ENCODE assay signal across 26 cellular contexts in the genomic region with DNA sequence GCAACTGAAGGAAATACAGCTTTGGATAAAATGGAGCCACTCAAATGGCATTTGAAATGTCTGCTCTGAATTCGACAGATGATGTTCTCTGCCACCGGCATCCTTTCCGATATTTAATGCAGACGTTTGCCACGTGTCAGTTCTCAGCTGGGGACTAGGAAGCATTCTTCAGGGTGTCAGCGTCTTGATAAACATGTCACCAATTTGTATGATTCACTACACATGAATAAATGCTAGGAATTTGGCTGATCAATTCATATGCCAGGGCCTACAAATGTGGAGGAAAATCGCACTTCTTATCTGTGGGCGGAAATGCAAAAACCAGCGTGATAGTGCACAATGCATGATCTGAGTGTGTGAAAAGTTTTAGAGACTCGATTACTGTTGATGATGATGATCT.
"Had no signal": no experiment of that assay in that cellular context is flagged by ENCODE, and none has a peak within 500 bp of the region (broad histone marks: within the 10 kb centered on the region; RNA-seq: fewer than 3 reads in every experiment).

No MANE protein-coding gene starts in this region.

- H3K4me3 ChIP-seq: adrenal gland, body of pancreas, breast epithelium, cardiac muscle cell, colonic mucosa, gastroesophageal sphincter had no signal

- H3K36me3 ChIP-seq: adrenal gland, breast epithelium, cardiac muscle cell, colonic mucosa, gastroesophageal sphincter had no signal

- ATAC-seq: activated CD8-positive, alpha-beta memory T cell treated with anti-CD3 and anti-CD28 coated beads, Interleukin-2, amount 10 ng/mL, durations not matched to agents 7 days and 5 days; activated CD8-positive, alpha-beta T cell treated with anti-CD3 and anti-CD28 coated beads for 36 hours; activated naive CD8-positive, alpha-beta T cell treated with anti-CD3 and anti-CD28 coated beads, Interleukin-2, amount 50 U/mL, for 24 hours; body of pancreas; foreskin keratinocyte; gastroesophageal sphincter; WTC11 had no signal

- H3K9me3 ChIP-seq: adrenal gland, body of pancreas, breast epithelium, colonic mucosa, gastroesophageal sphincter had no signal

- DNase-seq: activated CD4-positive, alpha-beta T cell treated with anti-CD3 and anti-CD28 coated beads for 48 hours; activated CD4-positive, alpha-beta T cell treated with anti-CD3 and anti-CD28 coated beads, Interleukin-2, amount 50 U/mL, for 1 hour; activated CD4-positive, alpha-beta T cell treated with anti-CD3 and anti-CD28 coated beads, Interleukin-2, amount 50 U/mL, for 48 hours; activated CD8-positive, alpha-beta memory T cell treated with anti-CD3 and anti-CD28 coated beads, Interleukin-2, amount 10 ng/mL, durations not matched to agents 7 days and 5 days; activated CD8-positive, alpha-beta memory T cell treated with anti-CD3 and anti-CD28 coated beads, Interleukin-2, amount 50 U/mL, for 4 hours; activated CD8-positive, alpha-beta T cell treated with anti-CD3 and anti-CD28 coated beads for 36 hours; activated effector memory CD4-positive, alpha-beta T cell treated with anti-CD3 and anti-CD28 coated beads, Interleukin-2, amount 50 U/mL, for 16 hours; activated naive CD4-positive, alpha-beta T cell treated with anti-CD3 and anti-CD28 coated beads for 36 hours; activated naive CD8-positive, alpha-beta T cell treated with anti-CD3 and anti-CD28 coated beads for 36 hours; activated naive CD8-positive, alpha-beta T cell treated with anti-CD3 and anti-CD28 coated beads, Interleukin-2, amount 50 U/mL, for 24 hours; activated T-cell treated with anti-CD3 and anti-CD28 coated beads, Interleukin-2, amount 50 U/mL, for 1 hour; activated T-cell treated with anti-CD3 and anti-CD28 coated beads, Interleukin-2, amount 50 U/mL, for 48 hours; adrenal gland; aorta; body of pancreas; central memory CD4-positive, alpha-beta T cell; cerebellar nuclear complex; colonic mucosa; effector CD8-positive, alpha-beta T cell; foreskin keratinocyte; T-helper 2 cell had no signal

- H3K4me1 ChIP-seq: adrenal gland, body of pancreas, breast epithelium, colonic mucosa, foreskin keratinocyte had no signal

- H3K27me3 ChIP-seq: adrenal gland, body of pancreas, breast epithelium, cardiac muscle cell, colonic mucosa, gastroesophageal sphincter had no signal

- H3K27ac ChIP-seq: adrenal gland, body of pancreas, breast epithelium, cardiac muscle cell, colonic mucosa, epithelial cell of prostate, foreskin keratinocyte, gastroesophageal sphincter had no signal
